Comparison of ENCODE assay signal across 9 cellular contexts in the genomic region with DNA sequence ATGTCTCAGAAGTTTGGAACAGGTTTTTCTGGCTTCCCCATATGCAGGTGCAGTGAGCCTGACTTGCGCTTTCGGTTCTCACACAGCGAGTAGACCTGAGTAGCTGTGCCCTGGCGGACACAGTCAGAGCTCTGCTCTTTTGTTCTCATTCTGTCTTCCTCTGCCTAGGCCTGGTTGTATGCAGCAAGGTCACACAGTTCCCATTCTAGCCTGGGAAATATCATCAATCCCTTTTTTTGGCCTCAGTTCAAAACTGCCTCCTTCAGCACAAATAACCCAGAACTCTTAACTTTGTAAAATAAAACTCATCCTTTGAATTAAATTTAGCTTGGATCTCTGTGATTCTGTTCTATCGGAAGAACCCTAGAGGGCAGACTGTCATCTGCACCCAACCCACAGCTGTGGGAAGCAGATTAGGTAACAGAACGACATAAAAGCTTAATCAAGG. TPM values are rescaled to one million over a fixed set of nuclear protein-coding genes. Genes with fewer than 3 reads are reported as not detected.
DNase-seq lines count a peak whose midpoint lies in the region; ATAC-seq and TF ChIP-seq lines count a peak whose summit lies in the region.
"Had no signal": no experiment of that assay in that cellular context is flagged by ENCODE, and none has a peak within 500 bp of the region (broad histone marks: within the 10 kb centered on the region; RNA-seq: fewer than 3 reads in every experiment).

No MANE protein-coding gene starts in this region.

- no peaks in the 10 kb centered on the region; the same call in 1 of the 2 replicates for H3K27me3 ChIP-seq in Panc1 (ENCODE audit: control insufficient read depth, insufficient read depth, low read length)

- POLR2A ChIA-PET in Panc1 (lab: Charles Lee): no interaction called here

- H3K9me3 ChIP-seq in Panc1 (ENCODE audit: control insufficient read depth, insufficient read depth, low read depth, low read length): no peaks in the 10 kb centered on the region

- BruUV-seq in Panc1 (replicated peaks; lab: Mats Ljungman, UMichigan): no TSS peak

- intact Hi-C loops in Panc1 (cut with micrococcal nuclease; ENCODE audit: unreplicated experiment) (no loop called here), sciatic nerve (cut with DNase I) (no loop called here)

- H3K36me3 ChIP-seq in Panc1 (ENCODE audit: control insufficient read depth, insufficient read depth, low read length): no peaks in the 10 kb centered on the region

- CTCF ChIA-PET in Panc1 (lab: Charles Lee): no interaction called here

- H3K27ac ChIP-seq in Panc1 (ENCODE audit: low read length): no peak overlapping the region

- peak; percentile 100 for ATAC-seq in GM19043 (IDR thresholded peaks at IDR 0.05; ENCODE audit: low read depth, unreplicated experiment)
- peak; percentile 99 for ATAC-seq in HG03135 (IDR thresholded peaks at IDR 0.05; ENCODE audit: unreplicated experiment)
- peak; percentile 94 for ATAC-seq in Panc1
- peak; percentile 86 for ATAC-seq in sciatic nerve

- H3K4me3 ChIP-seq in Panc1 (ENCODE audit: low read depth in 2 of 2, low read length in 2 of 2): peak overlapping the region in 1 of 2 experiments; percentile 29; a peak in 2 of 4 replicates
- H3K4me3 ChIP-seq in fibroblast of villous mesenchyme (ENCODE audit: low read depth, low read length): peak overlapping the region; percentile 29

- H3K4me1 ChIP-seq in Panc1 (ENCODE audit: control insufficient read depth, insufficient read depth, low read length): no peaks in the 10 kb centered on the region

- in situ Hi-C loops in Panc1 (cut with HindIII; ENCODE audit: low pct_unique_long_range_greater_than_20kb, low sequenced_read_pairs): no loop called here

- DNase-seq in COR-L47 (lab: John Stamatoyannopoulos, UW) (peak; percentile 76), Panc1 (ENCODE audit: low read depth, low spot score) (no peak), fibroblast of villous mesenchyme (ENCODE audit: low read depth) (no peak), sciatic nerve (ENCODE audit: low spot score) (no peak), HK-2 (ENCODE audit: unreplicated experiment) (no peak), cortex of kidney (lab: John Stamatoyannopoulos, UW) (no peak)
- DNase-seq: IMR-90 had no signal

- TF ChIP-seq CTCF in Panc1 (IDR thresholded peaks at IDR 0.05): peak; percentile 38; the same call in 1 of the 2 replicates
- peak; percentile 38 for TF ChIP-seq CTCF in fibroblast of villous mesenchyme (IDR thresholded peaks at IDR 0.05; ENCODE audit: insufficient read depth, low read depth, low read length)

RNA-seq across cellular contexts. Expression of gene OXGR1, which starts 10.2 kb away (rescaled TPM):
- not detected for total RNA-seq in Panc1 (2021; ENCODE audit: unreplicated experiment)
- not detected for polyA plus RNA-seq in Panc1 (2012; ENCODE audit: insufficient read length)
- not detected in 2 replicates for total RNA-seq in fibroblast of villous mesenchyme
- total RNA-seq in sciatic nerve: 0.27 TPM
- total RNA-seq: IMR-90 had no signal
- polyA plus RNA-seq: IMR-90 had no signal
